In the genomic region with DNA sequence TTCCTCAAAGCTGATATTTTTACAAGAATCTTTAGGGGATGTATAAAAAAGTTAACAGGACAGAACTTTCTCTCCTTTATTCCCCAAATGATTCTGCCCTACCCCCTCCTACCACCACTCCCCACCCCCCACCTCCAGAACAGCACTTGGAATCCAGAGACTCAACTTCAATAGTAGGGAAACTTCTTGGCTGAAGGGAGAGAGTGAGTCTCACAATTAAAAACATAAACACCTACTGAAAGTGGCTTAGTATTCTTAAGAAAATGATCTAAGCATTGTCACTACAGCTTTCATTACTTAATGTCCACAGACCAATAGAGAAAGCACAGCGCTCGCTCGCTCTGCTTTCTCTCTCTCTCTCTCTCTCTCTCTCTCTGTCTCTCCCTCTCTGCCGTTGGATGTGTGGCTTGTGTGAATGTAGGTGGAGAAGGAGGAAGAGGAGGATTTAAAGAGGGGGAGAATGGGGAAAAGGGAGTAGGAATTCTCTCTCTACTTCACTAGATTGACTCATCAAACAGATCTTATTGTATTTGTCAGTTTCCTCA, we compare ENCODE assay signal across 1 cellular context.
TF ChIP-seq lines count a peak whose summit lies in the region.

No MANE protein-coding gene starts in this region.

TF ChIP-seq in K562, 482 proteins besides CTCF, POLR2A, EP300 and RAD21:
- TF ChIP-seq HLTF (IDR thresholded peaks at IDR 0.05) (no peak), HNRNPK (IDR thresholded peaks at IDR 0.05; ENCODE audit: low read depth, low read length, poor library complexity, severe bottlenecking) (peak; percentile 49)
